In the genomic region with DNA sequence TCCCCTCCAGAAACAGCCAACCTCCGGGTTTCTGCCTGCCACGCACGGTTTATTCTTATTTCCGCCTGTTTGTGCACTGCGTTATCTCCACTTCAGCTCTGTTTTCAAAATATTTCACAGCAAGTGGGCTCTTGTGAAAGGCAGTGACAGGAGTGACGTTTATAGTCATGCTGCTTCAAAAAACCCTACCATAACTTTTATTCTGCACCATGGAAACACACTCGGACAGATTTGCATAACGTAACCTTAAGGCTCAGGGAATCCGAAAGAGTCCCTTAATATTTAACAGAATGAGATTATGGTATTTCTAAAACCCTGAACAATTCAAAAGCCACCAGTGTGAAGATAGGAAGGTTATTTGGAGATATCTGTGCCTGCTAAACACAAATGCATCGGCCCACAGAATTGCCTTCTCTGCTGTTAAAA, we compare ENCODE assay signal across 8 cellular contexts. TPM values are rescaled to one million over a fixed set of nuclear protein-coding genes. Genes with fewer than 3 reads are reported as not detected.
A peak's percentile ranks its signal among the peaks of the same experiment; 100 is the strongest.
DNase-seq lines count a peak whose midpoint lies in the region; ATAC-seq and TF ChIP-seq lines count a peak whose summit lies in the region.

No MANE protein-coding gene starts in this region.

- peaks cover 63% of the 10 kb centered on the region for H3K4me1 Mint-ChIP-seq in central memory CD8-positive, alpha-beta T cell

- H3K36me3 ChIP-seq in heart left ventricle, result peaks cover 0 to 26% (median 5%) of the 10 kb centered on the region in 9 donors

- WGBS in heart left ventricle, 4 donors, result 17 to 28% (median 22%) methylated on average over 10 of the region's 10 CpGs

- H3K27ac ChIP-seq in heart left ventricle, result peak overlapping the region; percentile 84 to 99 (median 96)

- TF ChIP-seq CTCF in heart left ventricle (IDR thresholded peaks at IDR 0.05), result no peak

- DNase-seq in heart left ventricle (no peak), Right ventricle myocardium superior (no peak), NOMO-1 treated with dmso at 0.1 percent for 144 hours (lab: John Stamatoyannopoulos, UW; ENCODE audit: unreplicated experiment) (peak; percentile 41), NK-92 (lab: John Stamatoyannopoulos, UW; ENCODE audit: unreplicated experiment) (no peak), NCI-H748 (lab: John Stamatoyannopoulos, UW; ENCODE audit: unreplicated experiment) (no peak)
- peak in 1 of 2 donors; percentile 66 for DNase-seq in central memory CD8-positive, alpha-beta T cell (ENCODE audit: low spot score in 2 of 2)

- no peaks in the 10 kb centered on the region for H3K9me3 ChIP-seq in heart left ventricle
- H3K9me3 ChIP-seq in mononuclear cell (ENCODE audit: low read depth, low read length), result no peaks in the 10 kb centered on the region

- intact Hi-C loops in heart left ventricle (cut with DNase I) (loop anchor here (1.0 to 10.0 kb wide), 9 partner anchors 62 to 122 kb away; a partner anchor contains a TSS), Right ventricle myocardium superior (cut with DNase I) (loop anchor here (5.0 to 10.0 kb wide), 2 partner anchors 62 to 125 kb away; a partner anchor contains a TSS)

- H3K4me3 ChIP-seq in heart left ventricle (peak overlapping the region in 11 of 12 donors; percentile 29 to 94 (median 89)), mononuclear cell (ENCODE audit: low read length) (peak overlapping the region; percentile 47)

- no peaks in the 10 kb centered on the region for H3K27me3 Mint-ChIP-seq in central memory CD8-positive, alpha-beta T cell

- peak overlapping the region; percentile 99 for H3K27ac Mint-ChIP-seq in central memory CD8-positive, alpha-beta T cell (ENCODE audit: low read depth)

- H3K4me1 ChIP-seq in heart left ventricle, result peaks cover 4 to 70% (median 45%) of the 10 kb centered on the region in 12 donors
- H3K4me1 ChIP-seq in mononuclear cell (ENCODE audit: insufficient read depth, low read length), result peaks cover 73% of the 10 kb centered on the region

- peaks cover 37% of the 10 kb centered on the region for H3K36me3 Mint-ChIP-seq in central memory CD8-positive, alpha-beta T cell (ENCODE audit: insufficient read depth)

- no peaks in the 10 kb centered on the region for H3K9me3 Mint-ChIP-seq in central memory CD8-positive, alpha-beta T cell

- H3K4me3 Mint-ChIP-seq in central memory CD8-positive, alpha-beta T cell, result peak overlapping the region; percentile 98

- TF ChIP-seq POLR2A in heart left ventricle (IDR thresholded peaks at IDR 0.05), result no peak

- no peaks in the 10 kb centered on the region for H3K27me3 ChIP-seq in heart left ventricle
- H3K27me3 ChIP-seq in mononuclear cell (ENCODE audit: insufficient read depth, low read length), result no peaks in the 10 kb centered on the region

- peak in 2 of 4 donors; percentile 0 to 2 for ATAC-seq in heart left ventricle
- no peak for ATAC-seq in Right ventricle myocardium superior (ENCODE audit: poor library complexity)
- peak; percentile 22 for ATAC-seq in HG02763 (IDR thresholded peaks at IDR 0.05; ENCODE audit: unreplicated experiment)
- ATAC-seq in central memory CD8-positive, alpha-beta T cell (replicated peaks; ENCODE audit: extremely low read depth, poor library complexity, severe bottlenecking), result peak; percentile 54

RNA-seq across cellular contexts. Expression of a gene that starts 0.8 kb away (rescaled TPM):
- total RNA-seq in heart left ventricle (10 to 100 TPM in 8 of 9 donors, 1 to 10 TPM in 1; 9.3 to 16.4 (median 12.6) TPM), Right ventricle myocardium superior (9.4 TPM), mononuclear cell (72.5 TPM)
- polyA plus RNA-seq in heart left ventricle, result 10 to 100 TPM in 1 of 2 donors, 1 to 10 TPM in 1; 3.7 to 12.8 TPM

RNA-seq across cellular contexts. Expression of a gene that starts 58.9 kb away (rescaled TPM):
- total RNA-seq in heart left ventricle (1 to 10 TPM in 1 of 9 donors, under 1 TPM in 7, not detected in 1; 0.14 to 1.8 (median 0.51) TPM), Right ventricle myocardium superior (0.24 TPM), mononuclear cell (not detected)
- polyA plus RNA-seq in heart left ventricle, result under 1 TPM; 0.11 to 0.22 TPM
